ENCODE assay signal across 11 cellular contexts in the genomic region with DNA sequence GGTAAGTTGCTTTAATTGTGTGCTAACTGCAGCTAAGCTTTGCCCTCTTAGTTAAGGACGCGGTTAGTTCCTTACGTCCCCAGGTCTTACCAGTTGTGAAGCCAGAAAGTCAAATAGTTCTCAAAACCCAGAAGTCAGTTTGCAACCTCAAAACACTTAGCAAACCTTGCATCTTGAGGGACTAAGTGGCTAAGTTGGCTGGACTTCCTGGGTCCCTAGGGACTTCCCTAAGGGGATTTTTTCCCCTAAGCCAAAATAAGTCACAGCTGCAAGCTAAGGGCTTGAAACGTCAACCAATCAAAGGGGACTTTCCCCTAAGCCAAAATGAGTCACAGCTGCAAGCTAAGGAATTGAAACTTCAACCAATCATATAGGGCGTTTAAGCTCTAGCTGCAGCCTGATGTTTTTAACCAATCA.
DNase-seq lines count a peak whose midpoint lies in the region; TF ChIP-seq lines count a peak whose summit lies in the region.
"Had no signal": no experiment of that assay in that cellular context is flagged by ENCODE, and none has a peak within 500 bp of the region (broad histone marks: within the 10 kb centered on the region; RNA-seq: fewer than 3 reads in every experiment).

No MANE protein-coding gene starts in this region.

- H3K4me1 ChIP-seq in KMS-11 (ENCODE audit: low read depth, poor library complexity, severe bottlenecking), result peaks cover 62% of the 10 kb centered on the region

- H4K20me1 ChIP-seq in KMS-11 (ENCODE audit: insufficient read depth), result no peaks in the 10 kb centered on the region

- no peaks in the 10 kb centered on the region for H3K27me3 ChIP-seq in KMS-11 (ENCODE audit: insufficient read depth, low read depth)

- H3K79me2 ChIP-seq in KMS-11 (ENCODE audit: insufficient read depth, low read depth), result no peaks in the 10 kb centered on the region

- H3K36me3 ChIP-seq in KMS-11 (ENCODE audit: insufficient read depth), result no peaks in the 10 kb centered on the region

- CTCF ChIA-PET in GM10248 (lab: Yijun Ruan, JAX), result interaction anchor here (1.0 to 3.0 kb wide), 9 partner anchors 9 to 147 kb away, joined by 3 to 10 read pairs (median 3); no protein-coding TSS in a partner anchor

- peak overlapping the region; percentile 27; the same call in 1 of the 2 replicates for H3K9ac ChIP-seq in KMS-11

- POLR2A ChIA-PET in GM10248 (lab: Yijun Ruan, JAX), result no interaction called here

- no peak for TF ChIP-seq CTCF in GM10248 (IDR thresholded peaks at IDR 0.05; ENCODE audit: control extremely low read depth, extremely low read depth, low read depth, missing control alignments)
- TF ChIP-seq CTCF in GM20000 (IDR thresholded peaks at IDR 0.05; ENCODE audit: extremely low read depth, missing control alignments), result no peak
- TF ChIP-seq CTCF in KMS-11 (conservative IDR thresholded peaks at IDR 0.05; ENCODE audit: low read depth, low read length), result no peak
- TF ChIP-seq CTCF in fibroblast of pulmonary artery (IDR thresholded peaks at IDR 0.05; ENCODE audit: low read length, missing control alignments), result no peak

- peak; percentile 30 for DNase-seq in GM10248 (ENCODE audit: extremely low spot score)
- DNase-seq in GM20000 (ENCODE audit: low spot score), result peak; percentile 31
- DNase-seq in fibroblast of pulmonary artery (ENCODE audit: low read depth), result peak; percentile 5
- DNase-seq in SHP77 (lab: John Stamatoyannopoulos, UW), result no peak
- DNase-seq in activated effector memory CD4-positive, alpha-beta T cell treated with Interleukin-2 at 50 U/mL for 16 hours, result no peak
- no peak for DNase-seq in kidney glomerular epithelial cell (lab: John Stamatoyannopoulos, UW)
- no peak for DNase-seq in activated effector memory CD4-positive, alpha-beta T cell treated with anti-CD3 and anti-CD28 coated beads, Interleukin-2, amount 50 U/mL, for 16 hours
- DNase-seq: anterior cingulate cortex, naive B cell, T-helper 9 cell had no signal

- peak overlapping the region; percentile 78 for H3K4me2 ChIP-seq in KMS-11

- H3K27ac ChIP-seq in KMS-11, result peak overlapping the region; percentile 93

- H3K4me3 ChIP-seq in KMS-11 (IDR thresholded peaks at IDR 0.05; ENCODE audit: insufficient read depth, low read depth, low read length) (no peak overlapping the region), fibroblast of pulmonary artery (replicated peaks; ENCODE audit: low read depth, low read length) (no peak overlapping the region)

- peak overlapping the region; percentile 39; the same call in 1 of the 2 replicates for H2AFZ ChIP-seq in KMS-11 (ENCODE audit: low read depth)

Comparison
In these comparisons a context has a peak if more than half of its experiments do, and no peak if none do; other contexts are left out.
1. DNase-seq: peak in GM10248 (single experiment), GM20000 (single experiment) and fibroblast of pulmonary artery (single experiment); none in SHP77 (0 of 2), activated effector memory CD4-positive, alpha-beta T cell treated with Interleukin-2 at 50 U/mL for 16 hours (single experiment), kidney glomerular epithelial cell (single experiment) and activated effector memory CD4-positive, alpha-beta T cell treated with anti-CD3 and anti-CD28 coated beads, Interleukin-2, amount 50 U/mL, for 16 hours (single experiment).